Comparison of ENCODE assay signal across 15 cellular contexts in genomic region chr4:150229538-150229937, GRCh38.
DNase-seq lines count a peak whose midpoint lies in the region; ATAC-seq and TF ChIP-seq lines count a peak whose summit lies in the region.
"Had no signal": no experiment of that assay in that cellular context is flagged by ENCODE, and none has a peak within 500 bp of the region (broad histone marks: within the 10 kb centered on the region; RNA-seq: fewer than 3 reads in every experiment).

No MANE protein-coding gene starts in this region.

- H3K9me3 ChIP-seq in GM23248 (ENCODE audit: low read depth) = no peaks in the 10 kb centered on the region
- H3K9me3 ChIP-seq in Panc1 (ENCODE audit: control insufficient read depth, insufficient read depth, low read depth, low read length) = no peaks in the 10 kb centered on the region
- H3K9me3 ChIP-seq: spleen had no signal

- DNase-seq in GM23248 (peak; percentile 64), Panc1 (ENCODE audit: low read depth, low spot score) (no peak), cardiac fibroblast (ENCODE audit: low read depth in 2 of 2) (peak; percentile 79 to 83), middle frontal gyrus (ENCODE audit: extremely low spot score, low spot score) (peak; percentile 27)
- DNase-seq: activated CD4-positive, alpha-beta T cell treated with anti-CD3 and anti-CD28 coated beads, Interleukin-2, amount 50 U/mL, for 48 hours; caudate nucleus; NCI-H1105 treated with DMSO at 0.1 percent for 48 hours; NCI-H510A treated with DMSO at 0.1 percent for 48 hours; occipital lobe; spleen; T1000 had no signal

- 4 to 10% methylated on average over 1 of the region's 1 CpG for WGBS in GM23248 (ENCODE audit: low coverage in 1 of 2, low lambda C conversion rate in 2 of 2, missing lambda C conversion rate in 2 of 2), 2 experiments

- no peaks in the 10 kb centered on the region for H4K20me1 ChIP-seq in GM23248 (ENCODE audit: insufficient read depth)

- no peak overlapping the region for H3K9ac ChIP-seq in GM23248

- H3K36me3 ChIP-seq in GM23248 (ENCODE audit: low read depth) = no peaks in the 10 kb centered on the region
- H3K36me3 ChIP-seq in Panc1 (ENCODE audit: control insufficient read depth, insufficient read depth, low read length) = no peaks in the 10 kb centered on the region; the same call in 1 of the 2 replicates

- ATAC-seq in Panc1 (peak; percentile 58; the same call in 1 of the 2 replicates), GM18519 (IDR thresholded peaks at IDR 0.05; ENCODE audit: low FRiP score, unreplicated experiment) (no peak), HG03521 (IDR thresholded peaks at IDR 0.05; ENCODE audit: unreplicated experiment) (no peak), HG02571 (IDR thresholded peaks at IDR 0.05; ENCODE audit: unreplicated experiment) (no peak)

- POLR2A ChIA-PET in Panc1 (lab: Charles Lee) = no interaction called here

- TF ChIP-seq CTCF in Panc1 (IDR thresholded peaks at IDR 0.05) = no peak
- TF ChIP-seq CTCF in cardiac fibroblast (IDR thresholded peaks at IDR 0.05; ENCODE audit: low read depth, low read length) = no peak

- H3K27me3 ChIP-seq in GM23248 (replicated peaks; ENCODE audit: insufficient read depth) (no peaks in the 10 kb centered on the region), Panc1 (ENCODE audit: control insufficient read depth, insufficient read depth, low read length) (no peaks in the 10 kb centered on the region)
- H3K27me3 ChIP-seq: spleen had no signal

- no peak overlapping the region for H2AFZ ChIP-seq in GM23248

- in situ Hi-C loops in GM23248 (cut with MboI) = no loop called here
- in situ Hi-C loops in Panc1 (cut with HindIII; ENCODE audit: low pct_unique_long_range_greater_than_20kb, low sequenced_read_pairs) = no loop called here

- peak overlapping the region; percentile 18 for H3K4me2 ChIP-seq in GM23248 (ENCODE audit: unreplicated experiment)

- H3K79me2 ChIP-seq in GM23248 (ENCODE audit: insufficient read depth) = no peaks in the 10 kb centered on the region

- CTCF ChIA-PET in Panc1 (lab: Charles Lee) = no interaction called here

- no peaks in the 10 kb centered on the region for H3K9me2 ChIP-seq in GM23248 (ENCODE audit: insufficient read depth)

- H3K4me1 ChIP-seq in GM23248 (ENCODE audit: insufficient read depth) (peaks cover 30% of the 10 kb centered on the region), Panc1 (ENCODE audit: control insufficient read depth, insufficient read depth, low read length) (peaks cover 20% of the 10 kb centered on the region)
- H3K4me1 ChIP-seq: spleen had no signal

- peaks cover 32% of the 10 kb centered on the region for H3F3A ChIP-seq in GM23248 (ENCODE audit: insufficient read depth)

- H3K4me3 ChIP-seq in GM23248 = no peak overlapping the region
- H3K4me3 ChIP-seq in Panc1 (ENCODE audit: low read depth in 2 of 2, low read length in 2 of 2) = no peak overlapping the region
- no peak overlapping the region for H3K4me3 ChIP-seq in cardiac fibroblast (replicated peaks in 1 of 2; ENCODE audit: low read depth in 2 of 2, low read length in 2 of 2)
- H3K4me3 ChIP-seq: spleen had no signal

- no peak overlapping the region for H3K27ac ChIP-seq in GM23248
- H3K27ac ChIP-seq in Panc1 (ENCODE audit: low read length) = peak overlapping the region; percentile 75
- H3K27ac ChIP-seq: epithelial cell of prostate, spleen had no signal

- BruUV-seq in Panc1 (replicated peaks; lab: Mats Ljungman, UMichigan) = no TSS peak

- intact Hi-C loops in Panc1 (cut with micrococcal nuclease; ENCODE audit: unreplicated experiment) = no loop called here
